Comparison of ENCODE assay signal across 37 cellular contexts in the genomic region with DNA sequence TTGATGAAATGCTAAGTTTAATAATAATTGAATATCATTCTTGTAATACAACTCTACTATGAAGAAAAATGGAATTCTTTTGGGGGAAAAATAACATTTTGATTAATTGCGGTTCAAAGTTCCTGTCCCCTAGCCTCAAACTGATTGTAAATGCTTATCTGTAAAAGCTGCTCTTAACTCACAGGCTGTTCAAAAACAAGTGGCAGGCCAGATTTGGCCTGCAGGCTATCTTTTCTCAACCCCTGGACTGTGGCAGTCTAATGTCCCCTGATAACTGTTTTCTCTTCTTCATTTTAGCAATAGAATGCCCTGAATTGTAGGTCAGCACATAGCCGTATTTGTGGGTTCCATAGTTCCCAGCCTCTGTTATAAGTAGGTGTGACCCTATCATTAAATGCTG. TPM values are rescaled to one million over a fixed set of nuclear protein-coding genes. Genes with fewer than 3 reads are reported as not detected.
"Had no signal": no experiment of that assay in that cellular context is flagged by ENCODE, and none has a peak within 500 bp of the region (broad histone marks: within the 10 kb centered on the region; RNA-seq: fewer than 3 reads in every experiment).

No MANE protein-coding gene starts in this region.

- H3K9me3 ChIP-seq: MG63 had no signal

- H3K27me3 ChIP-seq: MG63 had no signal

- DNase-seq: Karpas-422, Kasumi-1, MG63, MM.1S, MV-4-11, NCI-H1048, NCI-H1092, NCI-H1092 treated with DMSO at 0.1 percent for 48 hours, NCI-H1105, NCI-H1105 treated with DMSO at 0.1 percent for 48 hours, NCI-H1417, NCI-H1417 treated with DMSO at 0.1 percent for 48 hours, NCI-H1436, NCI-H1436 treated with DMSO at 0.1 percent for 48 hours, NCI-H146, NCI-H1694, NCI-H1694 treated with DMSO at 0.1 percent for 48 hours, NCI-H187, NCI-H187 treated with DMSO at 0.1 percent for 48 hours, NCI-H1930, NCI-H2029, NCI-H2029 treated with DMSO at 0.1 percent for 48 hours, NCI-H2081, NCI-H2081 treated with DMSO at 0.1 percent for 48 hours, NCI-H2107, NCI-H2171, NCI-H2171 treated with DMSO at 0.1 percent for 48 hours, NCI-H2227 treated with DMSO at 0.1 percent for 48 hours, NCI-H226, NCI-H345, NCI-H446, NCI-H446 treated with DMSO at 0.1 percent for 48 hours, NCI-H510A, NCI-H510A treated with DMSO at 0.1 percent for 48 hours had no signal

- H3K4me3 ChIP-seq: MG63 had no signal

- H3K36me3 ChIP-seq: MG63 had no signal

RNA-seq across cellular contexts. Expression of a gene that starts 23.5 kb away (rescaled TPM):
- total RNA-seq: LHCN-M2, M059J, MCF 10A had no signal
